ENCODE assay signal across 1 cellular context in the genomic region with DNA sequence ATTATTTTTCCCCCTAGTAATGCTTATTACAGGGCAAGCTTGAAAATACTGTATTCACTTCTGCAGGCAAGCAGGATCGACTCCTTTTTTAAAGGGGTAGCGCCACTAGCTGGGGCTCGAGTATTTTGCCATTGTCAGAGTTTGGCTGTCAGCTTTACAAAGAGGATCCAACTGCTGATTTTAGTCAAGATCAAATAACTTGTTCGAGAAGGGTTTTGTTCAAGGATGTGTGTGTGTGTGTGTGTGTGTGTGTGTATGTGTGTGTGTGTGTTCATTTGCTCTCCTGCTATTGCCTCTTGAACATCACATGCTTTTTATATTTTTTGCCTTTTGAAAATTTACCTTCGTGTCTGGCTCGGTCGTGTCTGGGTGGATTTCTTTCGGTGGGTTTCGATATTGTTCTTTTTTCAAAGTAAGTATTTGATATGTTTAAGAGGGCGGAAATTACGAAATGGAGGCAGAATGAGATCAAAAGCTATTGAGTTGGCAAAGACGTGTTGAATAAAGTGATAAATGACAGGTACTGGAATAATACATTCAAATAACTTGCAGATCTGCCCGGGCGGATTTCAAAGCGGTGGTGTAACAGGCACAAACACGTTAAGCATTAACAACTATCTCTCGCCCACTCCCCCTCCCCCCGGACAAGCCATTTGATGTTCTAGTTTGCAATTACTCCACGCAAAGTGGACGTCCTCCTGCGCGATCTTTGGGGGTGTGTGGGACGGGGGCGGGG.
TF ChIP-seq lines count a peak whose summit lies in the region.

No MANE protein-coding gene starts in this region.

TF ChIP-seq in GM12878, 131 proteins besides CTCF, POLR2A, EP300 and RAD21 (continued from another document):
- TF ChIP-seq ZNF592 (IDR thresholded peaks at IDR 0.05) (no peak), ZSCAN29 (IDR thresholded peaks at IDR 0.05) (no peak), CHD1 (IDR thresholded peaks at IDR 0.05; ENCODE audit: low read depth, low read length) (0 out of 2 replicates have a peak, but pooled peaks have one; percentile 86), ETV6 (conservative IDR thresholded peaks at IDR 0.05 in 1 of 2, IDR thresholded peaks at IDR 0.05 in 1 of 2; ENCODE audit: borderline replicate concordance in 1 of 2, low read depth in 1 of 2) (no peak), TCF7 (IDR thresholded peaks at IDR 0.05; ENCODE audit: borderline replicate concordance) (peak; percentile 66; the same call in 1 of the 2 replicates), ZNF217 (IDR thresholded peaks at IDR 0.05) (no peak), CREM (IDR thresholded peaks at IDR 0.05; ENCODE audit: low read depth) (peak; percentile 35; the same call in 1 of the 2 replicates), TBL1XR1 (IDR thresholded peaks at IDR 0.05; ENCODE audit: low read depth, low read length) (no peak)
